8 cellular contexts compared by ENCODE assay signal in genomic region chr17:15683824-15684478, GRCh38. TPM values are rescaled to one million over a fixed set of nuclear protein-coding genes. Genes with fewer than 3 reads are reported as not detected.
A peak's percentile ranks its signal among the peaks of the same experiment; 100 is the strongest.
DNase-seq lines count a peak whose midpoint lies in the region; ATAC-seq, FAIRE-seq and TF ChIP-seq lines count a peak whose summit lies in the region.
"Not testable (repeated sequence)": the region's sequence is repeated elsewhere in the genome, so short reads cannot be mapped to it uniquely, and the experiment has no call there.

Gene TRIM16 (minus strand): TSS chr17:15684311. CDS start chr17:15651609, 32,702 bp downstream.

- H4K91ac ChIP-seq in trophoblast cell (ENCODE audit: low read depth, low read length), result peak within 1 kb of the TSS; percentile 65

- not testable (repeated sequence) for H3K9me3 ChIP-seq in heart left ventricle; trophoblast cell (ENCODE audit: insufficient read depth, low read depth, low read length); thoracic aorta

- H2AK5ac ChIP-seq in trophoblast cell (ENCODE audit: low read length), result not testable (repeated sequence)

- not testable (repeated sequence) for H3K27me3 Mint-ChIP-seq in T-helper 1 cell treated with Interleukin-12 subunit alpha and Interleukin-12 subunit beta and Interleukin-4 antibody, amounts not matched to agents 30 μg/mL and 1 μg/mL, for 36 hours (ENCODE audit: low read depth)

- H3K27me3 ChIP-seq in heart left ventricle; trophoblast cell (ENCODE audit: insufficient read depth, low read length); thoracic aorta (replicated peaks; ENCODE audit: insufficient read depth): not testable (repeated sequence)

- not testable (repeated sequence) for H2BK12ac ChIP-seq in trophoblast cell (ENCODE audit: low read length)

- H3K79me2 ChIP-seq in trophoblast cell (ENCODE audit: control insufficient read depth, insufficient read depth, low read length, poor library complexity), result not testable (repeated sequence)

- H3K4me1 Mint-ChIP-seq in T-helper 1 cell treated with Interleukin-12 subunit alpha and Interleukin-12 subunit beta and Interleukin-4 antibody, amounts not matched to agents 30 μg/mL and 1 μg/mL, for 36 hours (ENCODE audit: low read depth), result peaks cover 29% of the 10 kb centered on the region

- not testable (repeated sequence) for H3K4me1 ChIP-seq in heart left ventricle; trophoblast cell (ENCODE audit: control insufficient read depth in 1 of 2, insufficient read depth in 2 of 2, low read length in 2 of 2); thoracic aorta (ENCODE audit: control insufficient read depth in 1 of 2, low read depth in 2 of 2)

- not testable (repeated sequence) for H3K23ac ChIP-seq in trophoblast cell (ENCODE audit: low read length)

- H3K4ac ChIP-seq in trophoblast cell (ENCODE audit: low read depth, low read length), result peak within 1 kb of the TSS; percentile 52

- H3K4me3 ChIP-seq in heart left ventricle (peak within 1 kb of the TSS; percentile 34 to 75 (median 62)), trophoblast cell (ENCODE audit: low read depth, low read length) (peak within 1 kb of the TSS; percentile 80), thoracic aorta (peak within 1 kb of the TSS; percentile 82)

- peak within 1 kb of the TSS; percentile 89 for H3K4me3 Mint-ChIP-seq in T-helper 1 cell treated with Interleukin-12 subunit alpha and Interleukin-12 subunit beta and Interleukin-4 antibody, amounts not matched to agents 30 μg/mL and 1 μg/mL, for 36 hours

- intact Hi-C loops in heart left ventricle (cut with DNase I), result not testable (repeated sequence)

- peak within 1 kb of the TSS; percentile 61 for H3K14ac ChIP-seq in trophoblast cell (ENCODE audit: low read length)

- not testable (repeated sequence) for H3K36me3 Mint-ChIP-seq in T-helper 1 cell treated with Interleukin-12 subunit alpha and Interleukin-12 subunit beta and Interleukin-4 antibody, amounts not matched to agents 30 μg/mL and 1 μg/mL, for 36 hours (ENCODE audit: low read depth)

- TF ChIP-seq POLR2A in GM12892 (IDR thresholded peaks at IDR 0.05; ENCODE audit: low read depth, low read length), result peak; percentile 55; the same call in 1 of the 2 replicates
- TF ChIP-seq POLR2A in heart left ventricle (IDR thresholded peaks at IDR 0.05), result peak in 1 of 2 donors; percentile 60

- peak within 1 kb of the TSS; percentile 72 for H2BK120ac ChIP-seq in trophoblast cell (ENCODE audit: insufficient read depth, low read length, poor library complexity)

- peak in 3 of 12 donors; percentile 24 to 33 (median 32) for TF ChIP-seq CTCF in heart left ventricle (IDR thresholded peaks at IDR 0.05)
- TF ChIP-seq CTCF in thoracic aorta (IDR thresholded peaks at IDR 0.05), result not testable (repeated sequence)

- H3K27ac Mint-ChIP-seq in T-helper 1 cell treated with Interleukin-12 subunit alpha and Interleukin-12 subunit beta and Interleukin-4 antibody, amounts not matched to agents 30 μg/mL and 1 μg/mL, for 36 hours, result peak within 1 kb of the TSS; percentile 71

- H3K4me2 ChIP-seq in trophoblast cell (ENCODE audit: low read length), result peak within 1 kb of the TSS; percentile 78

- peak within 1 kb of the TSS; percentile 93 for H4K8ac ChIP-seq in trophoblast cell (ENCODE audit: low read depth, low read length)

- H2BK5ac ChIP-seq in trophoblast cell (ENCODE audit: low read depth, low read length, poor library complexity), result not testable (repeated sequence)

- H3K79me1 ChIP-seq in trophoblast cell (ENCODE audit: low read length), result not testable (repeated sequence)

- peak within 1 kb of the TSS; percentile 4 for H3K9ac ChIP-seq in trophoblast cell (ENCODE audit: low read length)

- H3K36me3 ChIP-seq in heart left ventricle; trophoblast cell (ENCODE audit: control insufficient read depth in 1 of 2, insufficient read depth in 2 of 2, low read length in 2 of 2); thoracic aorta: not testable (repeated sequence)

- not testable (repeated sequence) for H3K27ac ChIP-seq in adipose tissue (ENCODE audit: low read depth, low read length); trophoblast cell (ENCODE audit: low read depth, low read length); thoracic aorta
- H3K27ac ChIP-seq in heart left ventricle, result peak within 1 kb of the TSS in 11 of 12 donors; percentile 2 to 76 (median 53)

- FAIRE-seq in GM12892 (lab: Jason Lieb, UNC), result not testable (repeated sequence)

- DNase-seq in GM12892 (ENCODE audit: insufficient read length), result peak; percentile 40
- peak; percentile 15 for DNase-seq in NCI-H1092 treated with DMSO at 0.1 percent for 48 hours (lab: John Stamatoyannopoulos, UW)
- peak; percentile 81 to 92 (median 84) for DNase-seq in heart left ventricle
- DNase-seq in trophoblast cell, result peak; percentile 43 to 75
- DNase-seq in thoracic aorta (ENCODE audit: low spot score), result peak; percentile 30

- H2AFZ ChIP-seq in trophoblast cell (ENCODE audit: insufficient read depth, low read length, poor library complexity), result peak within 1 kb of the TSS; percentile 93

- ATAC-seq in HG02678 (IDR thresholded peaks at IDR 0.05; ENCODE audit: unreplicated experiment) (peak; percentile 98), heart left ventricle (peak; percentile 85 to 96 (median 96))
- not testable (repeated sequence) for ATAC-seq in thoracic aorta (ENCODE audit: insufficient number of reproducible peaks, low FRiP score, low read depth)

- peak within 1 kb of the TSS; percentile 29 for H3K18ac ChIP-seq in trophoblast cell (ENCODE audit: low read length)

- H3K9me3 Mint-ChIP-seq in T-helper 1 cell treated with Interleukin-12 subunit alpha and Interleukin-12 subunit beta and Interleukin-4 antibody, amounts not matched to agents 30 μg/mL and 1 μg/mL, for 36 hours, result not testable (repeated sequence)

- peak within 1 kb of the TSS; percentile 80 for H4K12ac ChIP-seq in trophoblast cell (ENCODE audit: low read depth, low read length)

- WGBS in adipose tissue, 3 donors, result 1 to 2% (median 2%) methylated on average over 28 to 35 of the region's 35 CpGs
- WGBS in heart left ventricle, 4 donors, result 2 to 5% (median 2%) methylated on average over 30 to 35 of the region's 35 CpGs
- no CpG with 5 or more reads among the region's 35 CpGs for WGBS in trophoblast cell (ENCODE audit: extremely low coverage, insufficient coverage, insufficient read length)

RNA-seq across cellular contexts. Expression of gene TRIM16, which starts in this region (rescaled TPM):
- 12.3 TPM for polyA plus RNA-seq in GM12892 (2012; ENCODE audit: missing spikeins)
- polyA plus RNA-seq in adipose tissue (10 to 100 TPM in 2 of 3 donors, 1 to 10 TPM in 1; 7.8 to 15.5 (median 15.3) TPM), heart left ventricle (10 to 100 TPM in 1 of 2 donors, 1 to 10 TPM in 1; 8.4 to 22.3 TPM)
- total RNA-seq in heart left ventricle (10 to 100 TPM; 12.5 to 33.9 (median 25.2) TPM), thoracic aorta (10 to 100 TPM; 15.0 to 26.3 TPM)
- polyA plus RNA-seq in trophoblast cell (2013), result 12.9 TPM in 2 replicates

Comparison
In these comparisons a context has a peak if more than half of its experiments do, and no peak if none do; other contexts are left out.
1. DNase-seq: peak in every context shown above with its lines; median percentile 84 in heart left ventricle; 59 in trophoblast cell; 40 in GM12892; 30 in thoracic aorta; 15 in NCI-H1092 treated with DMSO at 0.1 percent for 48 hours.